In genomic region chr15:33226559-33227181, GRCh38 we compare ENCODE assay signal across 9 cellular contexts. TPM values are rescaled to one million over a fixed set of nuclear protein-coding genes. Genes with fewer than 3 reads are reported as not detected.
DNase-seq lines count a peak whose midpoint lies in the region; ATAC-seq, FAIRE-seq and TF ChIP-seq lines count a peak whose summit lies in the region.
"Had no signal": no experiment of that assay in that cellular context is flagged by ENCODE, and none has a peak within 500 bp of the region (broad histone marks: within the 10 kb centered on the region; RNA-seq: fewer than 3 reads in every experiment).

No MANE protein-coding gene starts in this region.

- intact Hi-C loops in adrenal gland (cut with DNase I): no loop called here
- intact Hi-C loops in HepG2 (cut with micrococcal nuclease; ENCODE audit: unreplicated experiment): loop anchor here (5.0 kb wide), 1 partner anchor 516 kb away; no protein-coding TSS in a partner anchor

- H3K27me3 Mint-ChIP-seq in T-cell: no peaks in the 10 kb centered on the region

- in situ Hi-C loops in HepG2 (cut with HindIII; ENCODE audit: extremely low pct_ligation_motif_present, low pct_unique_long_range_greater_than_20kb): loop anchor here (25.0 kb wide), 1 partner anchor 761 kb away; no protein-coding TSS in a partner anchor

- ATAC-seq in GM19463 (IDR thresholded peaks at IDR 0.05; ENCODE audit: unreplicated experiment): peak; percentile 94
- peak; percentile 81 to 100 (median 98) for ATAC-seq in T-cell (replicated peaks in 1 of 4)
- peak; percentile 75 for ATAC-seq in HepG2

- BruUV-seq in HepG2 (replicated peaks; lab: Mats Ljungman, UMichigan): no TSS peak

- no peak for TF ChIP-seq RAD21 in HepG2 (CRISPR knock-in tag; IDR thresholded peaks at IDR 0.05)

- 79 to 85% (median 83%) methylated on average over 3 of the region's 3 CpGs for WGBS in adrenal gland, 4 donors
- WGBS in HepG2 (ENCODE audit: low lambda C conversion rate): 0% methylated on average over 3 of the region's 3 CpGs

- DNase-seq in CMK (ENCODE audit: low read depth): peak; percentile 49
- DNase-seq in Kasumi-1 (lab: John Stamatoyannopoulos, UW): peak; percentile 40 to 47
- peak in 33 of 34 experiments; percentile 6 to 83 (median 64) for DNase-seq in T-cell
- peak; percentile 28 to 78 (median 66) for DNase-seq in adrenal gland
- no peak for DNase-seq in HepG2 (ENCODE audit: low spot score)
- DNase-seq in stimulated activated naive CD4-positive, alpha-beta T cell treated with Interleukin-2 at 50 U/mL for 16 hours (lab: John Stamatoyannopoulos, UW): peak; percentile 44
- no peak for DNase-seq in inferior parietal cortex (ENCODE audit: extremely low spot score)

- H2AFZ ChIP-seq in HepG2 (ENCODE audit: low read length): no peak overlapping the region

- no peak overlapping the region for H3K4me3 Mint-ChIP-seq in T-cell

- peak; percentile 23 to 57 (median 43) for TF ChIP-seq CTCF in adrenal gland (IDR thresholded peaks at IDR 0.05)
- no peak for TF ChIP-seq CTCF in HepG2 (CRISPR knock-in tag; IDR thresholded peaks at IDR 0.05)

- no peaks in the 10 kb centered on the region for H3K9me3 ChIP-seq in adrenal gland (replicated peaks in 1 of 3)
- no peaks in the 10 kb centered on the region for H3K9me3 ChIP-seq in HepG2 (ENCODE audit: low read length)

- no peak for FAIRE-seq in HepG2 (lab: Jason Lieb, UNC)

- H3K4me3 ChIP-seq in adrenal gland (no peak overlapping the region), HepG2 (replicated peaks in 1 of 3; ENCODE audit: insufficient read depth in 1 of 3, low read depth in 2 of 3, low read length in 3 of 3) (no peak overlapping the region)
- H3K4me3 ChIP-seq: SK-N-MC had no signal

- no peak overlapping the region for H3K4me2 ChIP-seq in HepG2 (ENCODE audit: low read depth, low read length)

- H3K27ac ChIP-seq in adrenal gland: no peak overlapping the region
- H3K27ac ChIP-seq in HepG2 (ENCODE audit: extremely low read length, insufficient read depth, low read length): no peak overlapping the region
- H3K27ac ChIP-seq: SK-N-MC had no signal

- TF ChIP-seq EP300 in HepG2 (IDR thresholded peaks at IDR 0.05; ENCODE audit: low read depth in 2 of 2, low read length in 2 of 2) (no peak), HepG2 (CRISPR knock-in tag; IDR thresholded peaks at IDR 0.05; ENCODE audit: borderline replicate concordance) (no peak)

- H3K9ac ChIP-seq in HepG2 (ENCODE audit: insufficient read depth, low read depth, low read length): no peak overlapping the region

- CTCF ChIA-PET in T-cell (lab: Charles Lee): interaction anchor here in 1 of 2 donors (0.6 to 1.4 kb wide), 3 partner anchors 12 to 32 kb away, joined by 3 to 4 read pairs (median 4); partner anchors contain the start of gene FMN1
- CTCF ChIA-PET in HepG2 (lab: Yijun Ruan, JAX; ENCODE audit: low intra/inter-chr PET ratio, low total read pairs): no interaction called here

- H4K20me1 ChIP-seq in HepG2 (ENCODE audit: insufficient read depth, low read length): no peaks in the 10 kb centered on the region

- H3K4me1 Mint-ChIP-seq in T-cell: peaks cover 15 to 24% (median 17%) of the 10 kb centered on the region in 3 donors

- H3K27ac Mint-ChIP-seq in T-cell: peak overlapping the region; percentile 83 to 86

- H3K9me3 Mint-ChIP-seq in T-cell: no peaks in the 10 kb centered on the region

- no peaks in the 10 kb centered on the region for H3K79me2 ChIP-seq in HepG2 (ENCODE audit: insufficient read depth, low read length)

- H3K27me3 ChIP-seq in adrenal gland (no peaks in the 10 kb centered on the region), HepG2 (ENCODE audit: control insufficient read depth in 1 of 2, insufficient read depth in 2 of 2, low read length in 2 of 2) (no peaks in the 10 kb centered on the region)

- TF ChIP-seq POLR2A in adrenal gland (IDR thresholded peaks at IDR 0.05) (no peak), HepG2 (IDR thresholded peaks at IDR 0.05; ENCODE audit: insufficient read depth in 1 of 2, low read depth in 2 of 2, low read length in 2 of 2) (no peak)

- H3K36me3 Mint-ChIP-seq in T-cell: no peaks in the 10 kb centered on the region

- POLR2A ChIA-PET in T-cell (lab: Charles Lee) (no interaction called here), HepG2 (lab: Yijun Ruan, JAX) (no interaction called here)

- H3K4me1 ChIP-seq in adrenal gland (replicated peaks in 1 of 2): no peaks in the 10 kb centered on the region
- H3K4me1 ChIP-seq in HepG2 (ENCODE audit: insufficient read depth, low read length): no peaks in the 10 kb centered on the region

- H3K36me3 ChIP-seq in adrenal gland (replicated peaks in 1 of 2) (no peaks in the 10 kb centered on the region), HepG2 (replicated peaks in 1 of 2; ENCODE audit: control insufficient read depth in 1 of 2, insufficient read depth in 2 of 2, low read length in 2 of 2) (no peaks in the 10 kb centered on the region)

TF ChIP-seq in HepG2, 621 proteins besides CTCF, POLR2A, EP300 and RAD21:
- TF ChIP-seq MLXIP (CRISPR knock-in tag; IDR thresholded peaks at IDR 0.05; ENCODE audit: borderline replicate concordance): no peak
- TF ChIP-seq AKAP8 (CRISPR knock-in tag; IDR thresholded peaks at IDR 0.05): no peak
- TF ChIP-seq AGO1 (IDR thresholded peaks at IDR 0.05; ENCODE audit: low read depth, low read length, poor library complexity, severe bottlenecking): no peak
- TF ChIP-seq DRAP1 (CRISPR knock-in tag; IDR thresholded peaks at IDR 0.05): no peak
- TF ChIP-seq ZNF790 (CRISPR knock-in tag; IDR thresholded peaks at IDR 0.05; ENCODE audit: borderline replicate concordance): no peak
- no peak for TF ChIP-seq TBX3 (IDR thresholded peaks at IDR 0.05; ENCODE audit: borderline replicate concordance)
- TF ChIP-seq KDM4B (CRISPR knock-in tag; IDR thresholded peaks at IDR 0.05): no peak
- TF ChIP-seq CHCHD3 (CRISPR knock-in tag; IDR thresholded peaks at IDR 0.05): no peak
- TF ChIP-seq ZNF720 (CRISPR knock-in tag; IDR thresholded peaks at IDR 0.05): no peak
- TF ChIP-seq ZNF75D (CRISPR knock-in tag; IDR thresholded peaks at IDR 0.05; ENCODE audit: borderline replicate concordance): no peak
- TF ChIP-seq CENPX (CRISPR knock-in tag; IDR thresholded peaks at IDR 0.05): no peak
- no peak for TF ChIP-seq ZNF7 (CRISPR knock-in tag; IDR thresholded peaks at IDR 0.05)
- no peak for TF ChIP-seq ZSCAN31 (CRISPR knock-in tag; IDR thresholded peaks at IDR 0.05; ENCODE audit: low read depth)

RNA-seq across cellular contexts. Expression of gene FMN1, which starts 32.2 kb away (rescaled TPM):
- total RNA-seq in T-cell: 10 to 100 TPM in 3 of 5 donors, under 1 TPM in 2; 0.20 to 22.4 (median 14.9) TPM
- total RNA-seq in adrenal gland: 10 to 100 TPM in 7 of 8 donors, 1 to 10 TPM in 1; 8.3 to 29.2 (median 11.8) TPM
- polyA plus RNA-seq in adrenal gland: 1 to 10 TPM in 2 of 3 donors, under 1 TPM in 1; 0.37 to 6.0 (median 2.3) TPM
- total RNA-seq in HepG2 (2016; rRNA removed; fragmentation: Illumina TruSeq; extraction: Trizol): 0.60 and 0.81 TPM in 2 replicates
- 0.53 and 0.81 TPM in 2 replicates for total RNA-seq in HepG2 (2016; cell fraction: cytosol; rRNA removed; fragmentation: Illumina TruSeq; extraction: Trizol; ENCODE audit: low read depth)
- 0.61 and 0.70 TPM in 2 replicates for total RNA-seq in HepG2 (2016; cell fraction: insoluble cytoplasmic fraction; rRNA removed; fragmentation: Illumina TruSeq; extraction: Trizol)
- 0.37 and 0.38 TPM in 2 replicates for total RNA-seq in HepG2 (2016; cell fraction: membrane; rRNA removed; fragmentation: Illumina TruSeq; extraction: Trizol)
- 1.9 and 2.6 TPM in 2 replicates for total RNA-seq in HepG2 (2016; cell fraction: nucleus; rRNA removed; fragmentation: Illumina TruSeq; extraction: Trizol)
- polyA plus RNA-seq in HepG2 (2011; rRNA removed): 0.17 and 0.20 TPM in 2 replicates
- 0.12 and 0.17 TPM in 2 replicates for polyA plus RNA-seq in HepG2 (2011; cell fraction: cytosol; rRNA removed)
- 0.24 and 0.31 TPM in 2 replicates for polyA plus RNA-seq in HepG2 (2011; cell fraction: nucleus; rRNA removed)
- polyA plus RNA-seq in HepG2 (2012): 0.36 and 0.63 TPM in 2 replicates
- polyA plus RNA-seq in HepG2 (2016; cell fraction: cytosol; fragmentation: Illumina TruSeq; extraction: Trizol; ENCODE audit: low read depth): 0.02 and 0.10 TPM in 2 replicates
- 0.33 and 0.41 TPM in 2 replicates for polyA plus RNA-seq in HepG2 (2016; cell fraction: insoluble cytoplasmic fraction; fragmentation: Illumina TruSeq; extraction: Trizol; ENCODE audit: low read depth)
- polyA plus RNA-seq in HepG2 (2016; cell fraction: membrane; fragmentation: Illumina TruSeq; extraction: Trizol; ENCODE audit: low read depth): 0.08 and 0.21 TPM in 2 replicates
- polyA plus RNA-seq in HepG2 (2016; cell fraction: nucleus; fragmentation: Illumina TruSeq; extraction: Trizol; ENCODE audit: insufficient read depth, low read depth): 0.48 and 1.1 TPM in 2 replicates
- polyA minus RNA-seq in HepG2 (2011; rRNA and poly(A)+ RNA removed; ENCODE audit: low replicate concordance): 0.46 and 1.4 TPM in 2 replicates
- 0.62 and 1.4 TPM in 2 replicates for polyA minus RNA-seq in HepG2 (2011; cell fraction: cytosol; rRNA and poly(A)+ RNA removed)
- polyA minus RNA-seq in HepG2 (2011; cell fraction: nucleus; rRNA and poly(A)+ RNA removed): 4.6 and 7.0 TPM in 2 replicates

Comparison
In these comparisons a context has a peak if more than half of its experiments do, and no peak if none do; other contexts are left out.
1. DNase-seq: peak in CMK (single experiment), Kasumi-1 (2 of 2), T-cell (33 of 34), adrenal gland (7 of 7) and stimulated activated naive CD4-positive, alpha-beta T cell treated with Interleukin-2 at 50 U/mL for 16 hours (single experiment); none in HepG2 (single experiment) and inferior parietal cortex (single experiment).
2. Peak in every context shown above with its lines, with median percentiles within 50 percentile points of each other: ATAC-seq.